9 cellular contexts compared by ENCODE assay signal in the genomic region with DNA sequence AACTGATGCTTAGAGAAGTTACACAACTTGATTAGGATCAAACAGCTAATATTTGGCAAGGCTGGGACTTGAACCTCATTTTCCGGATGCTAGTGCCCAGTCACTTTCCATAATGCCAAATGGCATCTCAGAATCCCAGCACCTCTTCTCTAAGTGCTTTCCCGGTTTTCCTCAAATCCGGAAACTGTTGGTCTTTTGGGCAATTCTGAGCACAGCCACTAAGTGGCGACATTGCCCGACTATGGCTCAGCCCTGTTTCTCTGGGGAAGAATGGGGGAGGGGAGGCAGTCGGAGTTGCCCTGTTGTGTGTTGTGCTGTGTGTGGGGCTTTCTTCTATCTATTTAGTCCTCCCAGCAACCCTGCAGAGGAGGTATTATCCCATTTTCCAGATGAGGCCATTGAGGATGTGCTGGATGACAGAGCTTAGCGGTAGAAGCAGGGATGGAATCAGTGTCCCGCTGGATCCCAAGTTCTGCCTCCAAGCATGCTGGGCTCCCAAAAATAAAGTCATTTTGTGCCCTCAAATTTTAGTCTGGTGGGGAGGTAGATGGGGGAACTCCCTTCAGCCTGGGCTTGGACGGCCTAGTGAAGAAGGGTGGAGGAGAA.
DNase-seq lines count a peak whose midpoint lies in the region; ATAC-seq and TF ChIP-seq lines count a peak whose summit lies in the region.
"Had no signal": no experiment of that assay in that cellular context is flagged by ENCODE, and none has a peak within 500 bp of the region (broad histone marks: within the 10 kb centered on the region; RNA-seq: fewer than 3 reads in every experiment).

No MANE protein-coding gene starts in this region.

- H3K27me3 ChIP-seq in tibial artery = peaks cover 0 to 17% of the 10 kb centered on the region in 2 donors

- H3K36me3 ChIP-seq in tibial artery = no peaks in the 10 kb centered on the region

- no peak overlapping the region for H3K27ac ChIP-seq in tibial artery

- no peaks in the 10 kb centered on the region for H3K9me3 ChIP-seq in tibial artery

- H3K4me1 Mint-ChIP-seq in activated CD4-positive, alpha-beta T cell treated with anti-CD3 and anti-CD28 coated beads, Interleukin-2, amount 10 ng/mL, durations not matched to agents 24 days and 14 days = no peaks in the 10 kb centered on the region
- peaks cover 35 to 53% of the 10 kb centered on the region in 2 donors for H3K4me1 Mint-ChIP-seq in immature natural killer cell
- H3K4me1 Mint-ChIP-seq: central memory CD8-positive, alpha-beta T cell had no signal

- no peak overlapping the region for H3K4me3 ChIP-seq in tibial artery

- H3K4me1 ChIP-seq in tibial artery = no peaks in the 10 kb centered on the region

- H3K4me3 Mint-ChIP-seq in activated CD4-positive, alpha-beta T cell treated with anti-CD3 and anti-CD28 coated beads, Interleukin-2, amount 10 ng/mL, durations not matched to agents 24 days and 14 days = no peak overlapping the region
- H3K4me3 Mint-ChIP-seq in immature natural killer cell = no peak overlapping the region
- H3K4me3 Mint-ChIP-seq: central memory CD8-positive, alpha-beta T cell had no signal

- peak; percentile 70 for DNase-seq in activated CD4-positive, alpha-beta T cell treated with anti-CD3 and anti-CD28 coated beads, Interleukin-2, amount 10 ng/mL, durations not matched to agents 24 days and 14 days
- no peak for DNase-seq in activated CD4-positive, alpha-beta T cell treated with anti-CD3 and anti-CD28 coated beads for 4 hours
- DNase-seq in M059J (ENCODE audit: low read depth) (peak; percentile 44), SW480 (ENCODE audit: low spot score) (peak; percentile 16), immature natural killer cell (peak; percentile 43 to 49 (median 46)), tibial artery (no peak), sciatic nerve (ENCODE audit: low spot score) (no peak)

- intact Hi-C loops in activated CD4-positive, alpha-beta T cell treated with anti-CD3 and anti-CD28 coated beads, Interleukin-2, amount 10 ng/mL, durations not matched to agents 24 days and 14 days (cut with micrococcal nuclease) = loop anchor here (10.0 kb wide), 1 partner anchor 183 kb away; no protein-coding TSS in a partner anchor
- intact Hi-C loops in tibial artery (cut with DNase I; ENCODE audit: low total_unique reads) (no loop called here), sciatic nerve (cut with DNase I) (loop anchor here (10.0 kb wide), 1 partner anchor 107 kb away; no protein-coding TSS in a partner anchor)

- peak in 1 of 2 experiments; percentile 20 for TF ChIP-seq CTCF in tibial artery (IDR thresholded peaks at IDR 0.05)

- ATAC-seq in sciatic nerve (no peak), GM21723 (IDR thresholded peaks at IDR 0.05; ENCODE audit: unreplicated experiment) (no peak)

- H3K27me3 Mint-ChIP-seq in activated CD4-positive, alpha-beta T cell treated with anti-CD3 and anti-CD28 coated beads, Interleukin-2, amount 10 ng/mL, durations not matched to agents 24 days and 14 days = peaks cover 9% of the 10 kb centered on the region
- peaks cover 3 to 8% (median 7%) of the 10 kb centered on the region in 3 donors for H3K27me3 Mint-ChIP-seq in immature natural killer cell (ENCODE audit: low read depth in 3 of 3)

- H3K36me3 Mint-ChIP-seq in activated CD4-positive, alpha-beta T cell treated with anti-CD3 and anti-CD28 coated beads, Interleukin-2, amount 10 ng/mL, durations not matched to agents 24 days and 14 days (ENCODE audit: low read depth) = no peaks in the 10 kb centered on the region
- H3K36me3 Mint-ChIP-seq in immature natural killer cell = no peaks in the 10 kb centered on the region

- H3K9me3 Mint-ChIP-seq in activated CD4-positive, alpha-beta T cell treated with anti-CD3 and anti-CD28 coated beads, Interleukin-2, amount 10 ng/mL, durations not matched to agents 24 days and 14 days = no peaks in the 10 kb centered on the region
- no peaks in the 10 kb centered on the region for H3K9me3 Mint-ChIP-seq in immature natural killer cell
- H3K9me3 Mint-ChIP-seq: central memory CD8-positive, alpha-beta T cell had no signal

- no peak overlapping the region for H3K27ac Mint-ChIP-seq in activated CD4-positive, alpha-beta T cell treated with anti-CD3 and anti-CD28 coated beads, Interleukin-2, amount 10 ng/mL, durations not matched to agents 24 days and 14 days
- H3K27ac Mint-ChIP-seq in immature natural killer cell = no peak overlapping the region

Comparison
In these comparisons a context has a peak if more than half of its experiments do, and no peak if none do; other contexts are left out.
1. DNase-seq: peak in activated CD4-positive, alpha-beta T cell treated with anti-CD3 and anti-CD28 coated beads, Interleukin-2, amount 10 ng/mL, durations not matched to agents 24 days and 14 days (single experiment), M059J (single experiment), SW480 (single experiment) and immature natural killer cell (3 of 3); none in activated CD4-positive, alpha-beta T cell treated with anti-CD3 and anti-CD28 coated beads for 4 hours (0 of 2), tibial artery (0 of 2) and sciatic nerve (single experiment).